In the genomic region with DNA sequence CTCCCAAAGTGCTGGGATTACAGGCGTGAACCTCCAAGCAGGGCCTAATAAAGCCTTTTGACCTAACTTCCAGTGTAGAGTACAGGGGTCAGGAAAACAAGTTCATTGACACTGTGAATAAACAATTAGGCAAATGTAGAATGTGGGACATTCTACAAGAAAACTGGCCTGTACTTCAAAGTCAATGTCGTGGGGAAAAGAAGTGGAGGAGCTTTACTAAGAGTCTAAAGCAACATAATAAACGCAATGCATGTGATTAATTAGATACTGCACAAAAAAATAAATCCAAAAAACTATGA, we compare ENCODE assay signal across 25 cellular contexts. TPM values are rescaled to one million over a fixed set of nuclear protein-coding genes. Genes with fewer than 3 reads are reported as not detected.
A peak's percentile ranks its signal among the peaks of the same experiment; 100 is the strongest.
DNase-seq lines count a peak whose midpoint lies in the region; ATAC-seq and TF ChIP-seq lines count a peak whose summit lies in the region.
"Had no signal": no experiment of that assay in that cellular context is flagged by ENCODE, and none has a peak within 500 bp of the region (broad histone marks: within the 10 kb centered on the region; RNA-seq: fewer than 3 reads in every experiment).

No MANE protein-coding gene starts in this region.

- no peaks in the 10 kb centered on the region for H3K27me3 ChIP-seq in Caco-2 (replicated peaks; ENCODE audit: control insufficient read depth, insufficient read depth, low read length)
- H3K27me3 ChIP-seq in right lobe of liver: no peaks in the 10 kb centered on the region
- H3K27me3 ChIP-seq in esophagus muscularis mucosa: peaks cover 0 to 25% (median 13%) of the 10 kb centered on the region in 4 donors
- H3K27me3 ChIP-seq: MG63 had no signal

- TF ChIP-seq POLR2A in right lobe of liver (IDR thresholded peaks at IDR 0.05) (no peak), esophagus muscularis mucosa (IDR thresholded peaks at IDR 0.05; ENCODE audit: low read depth) (no peak)

- H3K4me1 ChIP-seq in Caco-2: no peaks in the 10 kb centered on the region
- H3K4me1 ChIP-seq in right lobe of liver: peaks cover 4 to 35% (median 20%) of the 10 kb centered on the region in 4 donors
- H3K4me1 ChIP-seq in esophagus muscularis mucosa: peaks cover 20 to 40% (median 34%) of the 10 kb centered on the region in 4 donors

- H3K36me3 ChIP-seq in Caco-2 (ENCODE audit: control insufficient read depth, insufficient read depth, low read length) (no peaks in the 10 kb centered on the region), right lobe of liver (no peaks in the 10 kb centered on the region), esophagus muscularis mucosa (no peaks in the 10 kb centered on the region)
- H3K36me3 ChIP-seq: left lung, prostate gland, stomach, vagina had no signal

- H3K9me3 Mint-ChIP-seq in activated CD4-positive, alpha-beta T cell treated with anti-CD3 and anti-CD28 coated beads, Interleukin-2, amount 10 ng/mL, durations not matched to agents 24 days and 14 days: no peaks in the 10 kb centered on the region
- H3K9me3 Mint-ChIP-seq in Caco-2 (ENCODE audit: unreplicated experiment): no peaks in the 10 kb centered on the region
- H3K9me3 Mint-ChIP-seq in activated CD8-positive, alpha-beta T cell treated with anti-CD3 and anti-CD28 coated beads, Interleukin-2, amount 10 ng/mL, durations not matched to agents 7 days and 5 days (ENCODE audit: insufficient read depth): no peaks in the 10 kb centered on the region
- no peaks in the 10 kb centered on the region for H3K9me3 Mint-ChIP-seq in stimulated activated naive B cell treated with anti-CD40 and anti-IgM and Interleukin-4, amounts not matched to agents 10 μg/mL and 1 μg/mL and 100 μg/mL, for 72 hours
- H3K9me3 Mint-ChIP-seq: dendritic cell treated with granulocyte-macrophage colony-stimulating factor and Interleukin-4, amounts not matched to agents 40 ng/mL and 50 ng/mL, for 4 days; endodermal cell had no signal

- POLR2A ChIA-PET in Caco-2 (lab: Charles Lee): no interaction called here
- POLR2A ChIA-PET in activated CD8-positive, alpha-beta T cell treated with anti-CD3 and anti-CD28 coated beads, Interleukin-2, amount 10 ng/mL, durations not matched to agents 7 days and 5 days (lab: Charles Lee): interaction anchor here (0.8 to 1.3 kb wide), 3 partner anchors 15 to 275 kb away, joined by 3 to 5 read pairs (median 4); partner anchors contain the start of gene TAF1B

- TF ChIP-seq EP300 in esophagus muscularis mucosa (IDR thresholded peaks at IDR 0.05): no peak

- BruUV-seq in Caco-2 (replicated peaks; lab: Mats Ljungman, UMichigan): no TSS peak

- H3K27me3 Mint-ChIP-seq in activated CD4-positive, alpha-beta T cell treated with anti-CD3 and anti-CD28 coated beads, Interleukin-2, amount 10 ng/mL, durations not matched to agents 24 days and 14 days: no peaks in the 10 kb centered on the region
- H3K27me3 Mint-ChIP-seq in Caco-2 (ENCODE audit: insufficient read depth, unreplicated experiment): no peaks in the 10 kb centered on the region
- no peaks in the 10 kb centered on the region for H3K27me3 Mint-ChIP-seq in activated CD8-positive, alpha-beta T cell treated with anti-CD3 and anti-CD28 coated beads, Interleukin-2, amount 10 ng/mL, durations not matched to agents 7 days and 5 days (ENCODE audit: low read depth)
- H3K27me3 Mint-ChIP-seq in stimulated activated naive B cell treated with anti-CD40 and anti-IgM and Interleukin-4, amounts not matched to agents 10 μg/mL and 1 μg/mL and 100 μg/mL, for 72 hours: peaks cover 9 to 11% of the 10 kb centered on the region in 2 donors

- no peaks in the 10 kb centered on the region for H3K9me3 ChIP-seq in Caco-2
- H3K9me3 ChIP-seq in right lobe of liver: no peaks in the 10 kb centered on the region
- H3K9me3 ChIP-seq in esophagus muscularis mucosa: no peaks in the 10 kb centered on the region
- H3K9me3 ChIP-seq: left lung, MG63, prostate gland, stomach, vagina had no signal

- intact Hi-C loops in activated CD4-positive, alpha-beta T cell treated with anti-CD3 and anti-CD28 coated beads, Interleukin-2, amount 10 ng/mL, durations not matched to agents 24 days and 14 days (cut with micrococcal nuclease): no loop called here
- intact Hi-C loops in Caco-2 (cut with micrococcal nuclease; ENCODE audit: unreplicated experiment): no loop called here
- intact Hi-C loops in right lobe of liver (cut with DNase I): no loop called here
- intact Hi-C loops in esophagus muscularis mucosa (cut with DNase I): no loop called here

- H3K4me3 ChIP-seq in Caco-2 (ENCODE audit: low read depth, low read length) (no peak overlapping the region), right lobe of liver (no peak overlapping the region), esophagus muscularis mucosa (no peak overlapping the region)
- H3K4me3 ChIP-seq: left lung, MG63, prostate gland, stomach, vagina had no signal

- CTCF ChIA-PET in Caco-2 (lab: Charles Lee): interaction anchor here (1.6 kb wide), 2 partner anchors 22 to 47 kb away, joined by 4 to 8 read pairs; no protein-coding TSS in a partner anchor
- CTCF ChIA-PET in activated CD8-positive, alpha-beta T cell treated with anti-CD3 and anti-CD28 coated beads, Interleukin-2, amount 10 ng/mL, durations not matched to agents 7 days and 5 days (lab: Charles Lee): interaction anchor here (0.8 to 6.3 kb wide), 13 partner anchors 10 to 320 kb away, joined by 3 to 94 read pairs (median 4); partner anchors contain the start of gene CYS1

- no peak for ATAC-seq in activated CD8-positive, alpha-beta T cell treated with anti-CD3 and anti-CD28 coated beads, Interleukin-2, amount 10 ng/mL, durations not matched to agents 7 days and 5 days
- ATAC-seq in right lobe of liver: peak; percentile 41 to 53 (median 48)
- ATAC-seq in GM18909 (IDR thresholded peaks at IDR 0.05; ENCODE audit: poor library complexity, unreplicated experiment): no peak
- ATAC-seq in stimulated activated naive B cell treated with anti-CD40 and anti-IgM and Interleukin-4, amounts not matched to agents 10 μg/mL and 1 μg/mL and 100 μg/mL, for 72 hours (replicated peaks): no peak
- ATAC-seq: left lung, PC-3, sciatic nerve had no signal

- peak overlapping the region; percentile 17 for H3K4me3 Mint-ChIP-seq in activated CD4-positive, alpha-beta T cell treated with anti-CD3 and anti-CD28 coated beads, Interleukin-2, amount 10 ng/mL, durations not matched to agents 24 days and 14 days
- H3K4me3 Mint-ChIP-seq in Caco-2 (ENCODE audit: unreplicated experiment): peak overlapping the region; percentile 10
- peak overlapping the region; percentile 32 for H3K4me3 Mint-ChIP-seq in activated CD8-positive, alpha-beta T cell treated with anti-CD3 and anti-CD28 coated beads, Interleukin-2, amount 10 ng/mL, durations not matched to agents 7 days and 5 days
- no peak overlapping the region for H3K4me3 Mint-ChIP-seq in stimulated activated naive B cell treated with anti-CD40 and anti-IgM and Interleukin-4, amounts not matched to agents 10 μg/mL and 1 μg/mL and 100 μg/mL, for 72 hours

- TF ChIP-seq CTCF in Caco-2 (IDR thresholded peaks at IDR 0.05; ENCODE audit: insufficient read depth in 1 of 2, low read depth in 1 of 2, low read length in 1 of 2, severe bottlenecking in 1 of 2, unreplicated experiment in 1 of 2) (no peak), right lobe of liver (IDR thresholded peaks at IDR 0.05) (no peak), esophagus muscularis mucosa (IDR thresholded peaks at IDR 0.05) (no peak)

- peak overlapping the region; percentile 48 for H3K27ac Mint-ChIP-seq in activated CD4-positive, alpha-beta T cell treated with anti-CD3 and anti-CD28 coated beads, Interleukin-2, amount 10 ng/mL, durations not matched to agents 24 days and 14 days
- no peak overlapping the region for H3K27ac Mint-ChIP-seq in Caco-2 (ENCODE audit: unreplicated experiment)
- H3K27ac Mint-ChIP-seq in activated CD8-positive, alpha-beta T cell treated with anti-CD3 and anti-CD28 coated beads, Interleukin-2, amount 10 ng/mL, durations not matched to agents 7 days and 5 days: no peak overlapping the region
- no peak overlapping the region for H3K27ac Mint-ChIP-seq in stimulated activated naive B cell treated with anti-CD40 and anti-IgM and Interleukin-4, amounts not matched to agents 10 μg/mL and 1 μg/mL and 100 μg/mL, for 72 hours
- H3K27ac Mint-ChIP-seq: dendritic cell treated with granulocyte-macrophage colony-stimulating factor and Interleukin-4, amounts not matched to agents 40 ng/mL and 50 ng/mL, for 4 days had no signal

- H3K27ac ChIP-seq in right lobe of liver (peak overlapping the region in 2 of 3 donors; percentile 12 to 76), esophagus muscularis mucosa (replicated peaks in 1 of 4) (no peak overlapping the region)
- H3K27ac ChIP-seq: prostate gland had no signal

- no peak for DNase-seq in activated CD4-positive, alpha-beta T cell treated with anti-CD3 and anti-CD28 coated beads, Interleukin-2, amount 10 ng/mL, durations not matched to agents 24 days and 14 days
- DNase-seq in activated CD4-positive, alpha-beta T cell treated with anti-CD3 and anti-CD28 coated beads for 48 hours: no peak
- no peak for DNase-seq in Caco-2
- DNase-seq in activated CD8-positive, alpha-beta T cell treated with anti-CD3 and anti-CD28 coated beads, Interleukin-2, amount 10 ng/mL, durations not matched to agents 7 days and 5 days: no peak
- no peak for DNase-seq in right lobe of liver
- DNase-seq in stimulated activated naive B cell treated with anti-CD40 and anti-IgM and Interleukin-4, amounts not matched to agents 10 μg/mL and 1 μg/mL and 100 μg/mL, for 72 hours: no peak
- DNase-seq in esophagus muscularis mucosa (ENCODE audit: extremely low spot score): no peak
- DNase-seq: activated CD4-positive, alpha-beta T cell treated with anti-CD3 and anti-CD28 coated beads for 4 hours; endodermal cell; MG63; NCI-H1105 treated with DMSO at 0.1 percent for 48 hours; NCI-H1930; NCI-H510A treated with DMSO at 0.1 percent for 48 hours; nucleus accumbens; PC-3; SHP77 treated with DMSO at 0.1 percent for 48 hours; stomach; T1000 had no signal

- H3K36me3 Mint-ChIP-seq in activated CD4-positive, alpha-beta T cell treated with anti-CD3 and anti-CD28 coated beads, Interleukin-2, amount 10 ng/mL, durations not matched to agents 24 days and 14 days (ENCODE audit: low read depth): peaks cover 20% of the 10 kb centered on the region
- peaks cover 41% of the 10 kb centered on the region for H3K36me3 Mint-ChIP-seq in Caco-2 (ENCODE audit: insufficient read depth, unreplicated experiment)
- peaks cover 30% of the 10 kb centered on the region for H3K36me3 Mint-ChIP-seq in activated CD8-positive, alpha-beta T cell treated with anti-CD3 and anti-CD28 coated beads, Interleukin-2, amount 10 ng/mL, durations not matched to agents 7 days and 5 days (ENCODE audit: low read depth)
- H3K36me3 Mint-ChIP-seq in stimulated activated naive B cell treated with anti-CD40 and anti-IgM and Interleukin-4, amounts not matched to agents 10 μg/mL and 1 μg/mL and 100 μg/mL, for 72 hours: peaks cover 6 to 9% of the 10 kb centered on the region in 2 donors

- peaks cover 29% of the 10 kb centered on the region for H3K4me1 Mint-ChIP-seq in activated CD4-positive, alpha-beta T cell treated with anti-CD3 and anti-CD28 coated beads, Interleukin-2, amount 10 ng/mL, durations not matched to agents 24 days and 14 days
- H3K4me1 Mint-ChIP-seq in Caco-2 (ENCODE audit: low read depth, unreplicated experiment): no peaks in the 10 kb centered on the region
- peaks cover 30% of the 10 kb centered on the region for H3K4me1 Mint-ChIP-seq in activated CD8-positive, alpha-beta T cell treated with anti-CD3 and anti-CD28 coated beads, Interleukin-2, amount 10 ng/mL, durations not matched to agents 7 days and 5 days (ENCODE audit: low read depth)
- peaks cover 13 to 25% of the 10 kb centered on the region in 2 donors for H3K4me1 Mint-ChIP-seq in stimulated activated naive B cell treated with anti-CD40 and anti-IgM and Interleukin-4, amounts not matched to agents 10 μg/mL and 1 μg/mL and 100 μg/mL, for 72 hours

- 19% methylated on average over 3 of the region's 3 CpGs for WGBS in right lobe of liver (ENCODE audit: insufficient coverage, low coverage, low lambda C conversion rate, missing lambda C conversion rate)
- WGBS in esophagus muscularis mucosa: 99% methylated on average over 3 of the region's 3 CpGs

RNA-seq across cellular contexts. Expression of gene RRM2, which starts 3.6 kb away (rescaled TPM):
- total RNA-seq in activated CD4-positive, alpha-beta T cell treated with anti-CD3 and anti-CD28 coated beads, Interleukin-2, amount 10 ng/mL, durations not matched to agents 24 days and 14 days: 378 and 383 TPM in 2 replicates
- total RNA-seq in Caco-2 (2022) (160 and 169 TPM in 2 replicates), right lobe of liver (10 to 100 TPM in 1 of 6 experiments, 1 to 10 TPM in 5; 1.1 to 10.3 (median 5.7) TPM), esophagus muscularis mucosa (1 to 10 TPM in 2 of 4 donors, not detected in 2; 1.7 to 4.6 TPM)
- total RNA-seq in activated CD8-positive, alpha-beta T cell treated with anti-CD3 and anti-CD28 coated beads, Interleukin-2, amount 10 ng/mL, durations not matched to agents 7 days and 5 days: 100 to 1,000 TPM; 571 to 604 TPM

RNA-seq across cellular contexts. Expression of gene CYS1, which starts 38.8 kb away (rescaled TPM):
- 0.24 and 0.63 TPM in 2 replicates for total RNA-seq in activated CD4-positive, alpha-beta T cell treated with anti-CD3 and anti-CD28 coated beads, Interleukin-2, amount 10 ng/mL, durations not matched to agents 24 days and 14 days
- 0.91 and 1.4 TPM in 2 replicates for total RNA-seq in Caco-2 (2022)
- 1 to 10 TPM in 1 of 2 experiments, under 1 TPM in 1; 0.50 to 1.1 TPM for total RNA-seq in activated CD8-positive, alpha-beta T cell treated with anti-CD3 and anti-CD28 coated beads, Interleukin-2, amount 10 ng/mL, durations not matched to agents 7 days and 5 days
- total RNA-seq in right lobe of liver: under 1 TPM; 0.26 to 0.99 (median 0.55) TPM
- 10 to 100 TPM; 16.9 to 56.4 (median 35.4) TPM for total RNA-seq in esophagus muscularis mucosa
- total RNA-seq: HT-29 had no signal

Comparison
In these comparisons a context has a peak if more than half of its experiments do, and no peak if none do; other contexts are left out.
1. H3K4me3 Mint-ChIP-seq: peak in activated CD4-positive, alpha-beta T cell treated with anti-CD3 and anti-CD28 coated beads, Interleukin-2, amount 10 ng/mL, durations not matched to agents 24 days and 14 days (single experiment), Caco-2 (single experiment) and activated CD8-positive, alpha-beta T cell treated with anti-CD3 and anti-CD28 coated beads, Interleukin-2, amount 10 ng/mL, durations not matched to agents 7 days and 5 days (single experiment); none in stimulated activated naive B cell treated with anti-CD40 and anti-IgM and Interleukin-4, amounts not matched to agents 10 μg/mL and 1 μg/mL and 100 μg/mL, for 72 hours (0 of 2).
2. ATAC-seq: peak in right lobe of liver (4 of 4); none in activated CD8-positive, alpha-beta T cell treated with anti-CD3 and anti-CD28 coated beads, Interleukin-2, amount 10 ng/mL, durations not matched to agents 7 days and 5 days (single experiment), GM18909 (single experiment) and stimulated activated naive B cell treated with anti-CD40 and anti-IgM and Interleukin-4, amounts not matched to agents 10 μg/mL and 1 μg/mL and 100 μg/mL, for 72 hours (0 of 2).
3. H3K27ac ChIP-seq: peak in right lobe of liver (2 of 3); none in esophagus muscularis mucosa (0 of 4).
4. RNA of gene RRM2, which starts 3.6 kb away (total RNA-seq): 571 to 604 TPM in activated CD8-positive, alpha-beta T cell treated with anti-CD3 and anti-CD28 coated beads, Interleukin-2, amount 10 ng/mL, durations not matched to agents 7 days and 5 days, 378 to 383 TPM in activated CD4-positive, alpha-beta T cell treated with anti-CD3 and anti-CD28 coated beads, Interleukin-2, amount 10 ng/mL, durations not matched to agents 24 days and 14 days and 160 to 169 TPM in Caco-2; 1.1 to 10.3 TPM in right lobe of liver and 1.7 to 4.6 TPM in esophagus muscularis mucosa; every median in the first group is over 10 times any median in the second.